35 cellular contexts compared by ENCODE assay signal in genomic region chr10:29223311-29223710, GRCh38.
DNase-seq lines count a peak whose midpoint lies in the region; ATAC-seq, FAIRE-seq and TF ChIP-seq lines count a peak whose summit lies in the region.
"Had no signal": no experiment of that assay in that cellular context is flagged by ENCODE, and none has a peak within 500 bp of the region (broad histone marks: within the 10 kb centered on the region; RNA-seq: fewer than 3 reads in every experiment).

No MANE protein-coding gene starts in this region.

- no peaks in the 10 kb centered on the region for H4K20me1 ChIP-seq in HepG2 (ENCODE audit: insufficient read depth, low read length)
- H4K20me1 ChIP-seq: BLaER1; BLaER1 treated with 17β-estradiol and CSF1 and Interleukin-3, amounts not matched to agents 10 nM and 100 nM had no signal

- no peak overlapping the region for H3K23ac ChIP-seq in mesendoderm (ENCODE audit: low read length)

- TF ChIP-seq POLR2A in HepG2 (IDR thresholded peaks at IDR 0.05; ENCODE audit: insufficient read depth in 1 of 2, low read depth in 2 of 2, low read length in 2 of 2) (no peak), right lobe of liver (IDR thresholded peaks at IDR 0.05) (no peak), prostate gland (IDR thresholded peaks at IDR 0.05) (no peak)

- H4K8ac ChIP-seq in mesendoderm (ENCODE audit: low read depth, low read length), result no peak overlapping the region

- H2BK5ac ChIP-seq in mesendoderm (ENCODE audit: low read length), result no peak overlapping the region

- POLR2A ChIA-PET in HepG2 (lab: Yijun Ruan, JAX), result no interaction called here

- TF ChIP-seq EP300 in HepG2 (IDR thresholded peaks at IDR 0.05; ENCODE audit: low read depth in 2 of 2, low read length in 2 of 2) (no peak), HepG2 (CRISPR knock-in tag; IDR thresholded peaks at IDR 0.05; ENCODE audit: borderline replicate concordance) (no peak)

- H3K4me2 ChIP-seq in HepG2 (ENCODE audit: low read depth, low read length) (peak overlapping the region; percentile 60), mesendoderm (ENCODE audit: low read length) (no peak overlapping the region)
- H3K4me2 ChIP-seq: A549; BLaER1; BLaER1 treated with 17β-estradiol and CSF1 and Interleukin-3, amounts not matched to agents 10 nM and 100 nM had no signal

- H3K4me1 ChIP-seq in HepG2 (ENCODE audit: insufficient read depth, low read length) (peaks cover 18% of the 10 kb centered on the region), right lobe of liver (no peaks in the 10 kb centered on the region), mesendoderm (ENCODE audit: control insufficient read depth, low read depth, low read length) (peaks cover 2% of the 10 kb centered on the region), prostate gland (replicated peaks) (no peaks in the 10 kb centered on the region)
- H3K4me1 ChIP-seq: A549; BE2C; BLaER1; BLaER1 treated with 17β-estradiol and CSF1 and Interleukin-3, amounts not matched to agents 10 nM and 100 nM had no signal

- in situ Hi-C loops in HepG2 (cut with HindIII; ENCODE audit: extremely low pct_ligation_motif_present, low pct_unique_long_range_greater_than_20kb), result no loop called here

- no peak for FAIRE-seq in HepG2 (lab: Jason Lieb, UNC)
- FAIRE-seq in HTR-8/SVneo (lab: Jason Lieb, UNC), result no peak
- FAIRE-seq: A204.1, A549, D721Med had no signal

- H2BK15ac ChIP-seq in mesendoderm (replicated peaks; ENCODE audit: low read depth), result no peak overlapping the region

- CTCF ChIA-PET in HepG2 (lab: Yijun Ruan, JAX; ENCODE audit: low intra/inter-chr PET ratio, low total read pairs), result no interaction called here

- H3K56ac ChIP-seq in mesendoderm (ENCODE audit: low read length), result no peak overlapping the region

- no peak overlapping the region for H3K9ac ChIP-seq in HepG2 (ENCODE audit: insufficient read depth, low read depth, low read length)
- H3K9ac ChIP-seq in mesendoderm (ENCODE audit: low read length), result no peak overlapping the region
- H3K9ac ChIP-seq: BLaER1; BLaER1 treated with 17β-estradiol and CSF1 and Interleukin-3, amounts not matched to agents 10 nM and 100 nM had no signal

- 4% methylated on average over 4 of the region's 4 CpGs for WGBS in HepG2 (ENCODE audit: low lambda C conversion rate)
- 65% methylated on average over 4 of the region's 4 CpGs for WGBS in right lobe of liver (ENCODE audit: insufficient coverage, low coverage, low lambda C conversion rate, missing lambda C conversion rate)
- WGBS in mesendoderm (ENCODE audit: extremely low coverage, insufficient coverage, low lambda C conversion rate), result no CpG with 5 or more reads among the region's 4 CpGs
- WGBS in prostate gland, result 20% methylated on average over 4 of the region's 4 CpGs

- H4K5ac ChIP-seq in mesendoderm (ENCODE audit: low read length), result no peak overlapping the region

- TF ChIP-seq RAD21 in HepG2 (CRISPR knock-in tag; IDR thresholded peaks at IDR 0.05), result no peak

- no peaks in the 10 kb centered on the region for H3K79me1 ChIP-seq in mesendoderm (ENCODE audit: low read length)

- intact Hi-C loops in HepG2 (cut with micrococcal nuclease; ENCODE audit: unreplicated experiment) (no loop called here), right lobe of liver (cut with DNase I) (no loop called here), prostate gland (cut with DNase I) (no loop called here)

- H3K4me3 ChIP-seq in HepG2 (replicated peaks in 1 of 3; ENCODE audit: insufficient read depth in 1 of 3, low read depth in 2 of 3, low read length in 3 of 3) (no peak overlapping the region), right lobe of liver (no peak overlapping the region), LNCaP clone FGC (ENCODE audit: low read depth, low read length) (no peak overlapping the region), mesendoderm (ENCODE audit: low read length) (no peak overlapping the region), prostate gland (no peak overlapping the region)
- H3K4me3 ChIP-seq: A549; BLaER1; BLaER1 treated with 17β-estradiol and CSF1 and Interleukin-3, amounts not matched to agents 10 nM and 100 nM had no signal

- DNase-seq in HepG2 (ENCODE audit: low spot score) (no peak), right lobe of liver (no peak), LNCaP clone FGC (ENCODE audit: low read depth) (peak; percentile 94), mesendoderm (no peak), prostate gland (ENCODE audit: low spot score) (peak; percentile 53), NCI-H1048 (lab: John Stamatoyannopoulos, UW) (no peak), HTR-8/SVneo (ENCODE audit: insufficient read length, low spot score) (no peak)
- DNase-seq: 8988T; ACHN; AML-193; BE2C; C1 segment of cervical spinal cord; Caco-2; Calu3; CD4-positive, alpha-beta memory T cell; CD4-positive, alpha-beta T cell; CD4-positive, CD25-positive, alpha-beta regulatory T cell; CD8-positive, alpha-beta memory T cell; CD8-positive, alpha-beta T cell; COR-L47; DMS 273 treated with DMSO at 0.1 percent for 48 hours; DMS153; DMS53; DMS79; DMS79 treated with DMSO at 0.1 percent for 48 hours; DND-41; EL had no signal

- H3K36me3 ChIP-seq in HepG2 (replicated peaks in 1 of 2; ENCODE audit: control insufficient read depth in 1 of 2, insufficient read depth in 2 of 2, low read length in 2 of 2), result no peaks in the 10 kb centered on the region
- no peaks in the 10 kb centered on the region for H3K36me3 ChIP-seq in right lobe of liver
- no peaks in the 10 kb centered on the region for H3K36me3 ChIP-seq in mesendoderm (ENCODE audit: control insufficient read depth, insufficient read depth, low read length)
- H3K36me3 ChIP-seq in prostate gland, result no peaks in the 10 kb centered on the region
- H3K36me3 ChIP-seq: BE2C; BLaER1; BLaER1 treated with 17β-estradiol and CSF1 and Interleukin-3, amounts not matched to agents 10 nM and 100 nM had no signal

- H2AK5ac ChIP-seq in mesendoderm (ENCODE audit: low read length), result no peak overlapping the region

- H3K27me3 ChIP-seq in HepG2 (ENCODE audit: control insufficient read depth in 1 of 2, insufficient read depth in 2 of 2, low read length in 2 of 2) (peaks cover 0 to 3% of the 10 kb centered on the region in 2 experiments; a peak in 2 of 5 replicates), right lobe of liver (no peaks in the 10 kb centered on the region), mesendoderm (ENCODE audit: insufficient read depth, low read length, poor library complexity) (no peaks in the 10 kb centered on the region), prostate gland (replicated peaks; ENCODE audit: insufficient read depth) (no peaks in the 10 kb centered on the region)
- H3K27me3 ChIP-seq: BE2C; BLaER1; BLaER1 treated with 17β-estradiol and CSF1 and Interleukin-3, amounts not matched to agents 10 nM and 100 nM had no signal

- H3K18ac ChIP-seq in mesendoderm (ENCODE audit: low read length), result peak overlapping the region; percentile 22

- H2BK120ac ChIP-seq in mesendoderm (ENCODE audit: low read depth, low read length), result no peak overlapping the region

- H3K9me3 ChIP-seq in HepG2 (ENCODE audit: low read length), result no peaks in the 10 kb centered on the region
- H3K9me3 ChIP-seq in right lobe of liver, result no peaks in the 10 kb centered on the region
- no peaks in the 10 kb centered on the region for H3K9me3 ChIP-seq in prostate gland
- H3K9me3 ChIP-seq: A549; BE2C; BLaER1; BLaER1 treated with 17β-estradiol and CSF1 and Interleukin-3, amounts not matched to agents 10 nM and 100 nM had no signal

- no peak for ATAC-seq in HepG2
- no peak for ATAC-seq in right lobe of liver
- ATAC-seq in GM18870 (IDR thresholded peaks at IDR 0.05; ENCODE audit: unreplicated experiment), result no peak
- ATAC-seq: A549; CD8-positive, alpha-beta T cell had no signal

- no TSS peak for BruUV-seq in HepG2 (replicated peaks; lab: Mats Ljungman, UMichigan)

- H3K79me2 ChIP-seq in HepG2 (ENCODE audit: insufficient read depth, low read length), result no peaks in the 10 kb centered on the region
- no peaks in the 10 kb centered on the region for H3K79me2 ChIP-seq in mesendoderm (ENCODE audit: control insufficient read depth, insufficient read depth, low read length)

- no peak overlapping the region for H3K4ac ChIP-seq in mesendoderm (ENCODE audit: low read depth, low read length)

- H3K27ac ChIP-seq in HepG2 (ENCODE audit: extremely low read length, insufficient read depth, low read length) (no peak overlapping the region), right lobe of liver (no peak overlapping the region), mesendoderm (ENCODE audit: low read depth, low read length) (no peak overlapping the region), prostate gland (no peak overlapping the region)
- H3K27ac ChIP-seq: 22Rv1; A549; BLaER1; BLaER1 treated with 17β-estradiol and CSF1 and Interleukin-3, amounts not matched to agents 10 nM and 100 nM; C4-2B had no signal

- H2AFZ ChIP-seq in HepG2 (ENCODE audit: low read length), result no peak overlapping the region

- no peak for TF ChIP-seq CTCF in HepG2 (CRISPR knock-in tag; IDR thresholded peaks at IDR 0.05)
- no peak for TF ChIP-seq CTCF in right lobe of liver (IDR thresholded peaks at IDR 0.05)
- no peak for TF ChIP-seq CTCF in LNCaP clone FGC (IDR thresholded peaks at IDR 0.05; ENCODE audit: control insufficient read depth, extremely low read depth, insufficient read depth)
- TF ChIP-seq CTCF in prostate gland (IDR thresholded peaks at IDR 0.05), result no peak

TF ChIP-seq in HepG2, 621 proteins besides CTCF, POLR2A, EP300 and RAD21 (continues in another document):
- TF ChIP-seq ZBTB21 (CRISPR knock-in tag; IDR thresholded peaks at IDR 0.05) (no peak), HMGA1 (CRISPR knock-in tag; conservative IDR thresholded peaks at IDR 0.05) (no peak), CREM (IDR thresholded peaks at IDR 0.05) (no peak), CREM (CRISPR knock-in tag; IDR thresholded peaks at IDR 0.05) (no peak), ZNF143 (CRISPR knock-in tag; IDR thresholded peaks at IDR 0.05) (no peak)
- TF ChIP-seq, protein P1, sequence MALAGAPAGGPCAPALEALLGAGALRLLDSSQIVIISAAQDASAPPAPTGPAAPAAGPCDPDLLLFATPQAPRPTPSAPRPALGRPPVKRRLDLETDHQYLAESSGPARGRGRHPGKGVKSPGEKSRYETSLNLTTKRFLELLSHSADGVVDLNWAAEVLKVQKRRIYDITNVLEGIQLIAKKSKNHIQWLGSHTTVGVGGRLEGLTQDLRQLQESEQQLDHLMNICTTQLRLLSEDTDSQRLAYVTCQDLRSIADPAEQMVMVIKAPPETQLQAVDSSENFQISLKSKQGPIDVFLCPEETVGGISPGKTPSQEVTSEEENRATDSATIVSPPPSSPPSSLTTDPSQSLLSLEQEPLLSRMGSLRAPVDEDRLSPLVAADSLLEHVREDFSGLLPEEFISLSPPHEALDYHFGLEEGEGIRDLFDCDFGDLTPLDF (CRISPR knock-in tag; IDR thresholded peaks at IDR 0.05), result no peak

Comparison
In these comparisons a context has a peak if more than half of its experiments do, and no peak if none do; other contexts are left out.
1. DNase-seq: peak in LNCaP clone FGC (single experiment) and prostate gland (single experiment); none in HepG2 (single experiment), right lobe of liver (0 of 3), mesendoderm (single experiment), NCI-H1048 (single experiment) and HTR-8/SVneo (single experiment).